ENCODE assay signal across 8 cellular contexts in the genomic region with DNA sequence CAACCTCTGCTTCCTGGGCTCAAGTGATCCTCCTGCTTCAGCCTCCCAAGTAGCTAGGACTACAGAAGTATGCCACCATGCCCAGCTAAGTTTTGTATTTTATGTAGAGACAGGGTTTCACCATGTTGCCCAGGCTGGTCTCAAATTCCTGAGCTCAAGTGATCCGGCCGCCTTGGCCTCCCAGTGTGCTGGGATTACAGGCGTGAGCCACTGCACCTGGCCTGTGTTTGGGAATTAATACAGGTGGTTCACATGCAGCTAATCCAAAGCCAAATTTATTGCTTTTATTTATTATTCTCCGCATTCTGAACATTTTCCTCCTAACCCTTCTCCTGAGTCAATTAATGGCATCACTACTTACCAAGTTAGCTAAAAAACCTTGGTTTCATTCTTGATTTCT. TPM values are rescaled to one million over a fixed set of nuclear protein-coding genes. Genes with fewer than 3 reads are reported as not detected.
DNase-seq lines count a peak whose midpoint lies in the region; ATAC-seq and TF ChIP-seq lines count a peak whose summit lies in the region.
"Not testable (repeated sequence)": the region's sequence is repeated elsewhere in the genome, so short reads cannot be mapped to it uniquely, and the experiment has no call there.

No MANE protein-coding gene starts in this region.

- H3K4me1 ChIP-seq in parathyroid adenoma (peaks cover 40% of the 10 kb centered on the region), subcutaneous abdominal adipose tissue (ENCODE audit: control insufficient read depth in 5 of 5, insufficient read depth in 5 of 5, low read length in 5 of 5) (peaks cover 0 to 15% (median 10%) of the 10 kb centered on the region in 5 donors)

- DNase-seq in NCI-H82 (lab: John Stamatoyannopoulos, UW) (peak; percentile 11), left kidney (ENCODE audit: low read depth, low spot score) (peak; percentile 19)
- DNase-seq in nephron progenitor cell; osteocyte (ENCODE audit: extremely low spot score, unreplicated experiment): not testable (repeated sequence)

- H2AFZ ChIP-seq in parathyroid adenoma: not testable (repeated sequence)

- H3K9me3 Mint-ChIP-seq in brain; nephron progenitor cell; osteocyte (ENCODE audit: unreplicated experiment); stimulated activated memory B cell treated with anti-CD40 and anti-IgM and Interleukin-4, amounts not matched to agents 10 μg/mL and 1 μg/mL and 100 μg/mL, for 72 hours: not testable (repeated sequence)

- H3K4me3 Mint-ChIP-seq in brain; nephron progenitor cell; osteocyte (ENCODE audit: unreplicated experiment); stimulated activated memory B cell treated with anti-CD40 and anti-IgM and Interleukin-4, amounts not matched to agents 10 μg/mL and 1 μg/mL and 100 μg/mL, for 72 hours: not testable (repeated sequence)

- H3K27ac Mint-ChIP-seq in brain: peak overlapping the region in 3 of 5 experiments; percentile 12 to 61 (median 42)
- H3K27ac Mint-ChIP-seq in nephron progenitor cell: peak overlapping the region; percentile 33
- H3K27ac Mint-ChIP-seq in osteocyte (ENCODE audit: unreplicated experiment): peak overlapping the region; percentile 47
- H3K27ac Mint-ChIP-seq in stimulated activated memory B cell treated with anti-CD40 and anti-IgM and Interleukin-4, amounts not matched to agents 10 μg/mL and 1 μg/mL and 100 μg/mL, for 72 hours: peak overlapping the region; percentile 32

- not testable (repeated sequence) for H3K27me3 ChIP-seq in parathyroid adenoma (ENCODE audit: control insufficient read depth, insufficient read depth, low read length); subcutaneous abdominal adipose tissue (ENCODE audit: control insufficient read depth in 5 of 5, insufficient read depth in 4 of 5, low read length in 5 of 5)

- not testable (repeated sequence) for TF ChIP-seq CTCF in brain (conservative IDR thresholded peaks at IDR 0.05); nephron progenitor cell (IDR thresholded peaks at IDR 0.05); osteocyte (IDR thresholded peaks at IDR 0.05); parathyroid adenoma (IDR thresholded peaks at IDR 0.05)

- H3K36me3 ChIP-seq in parathyroid adenoma (ENCODE audit: control insufficient read depth, insufficient read depth, low read length): not testable (repeated sequence)
- peaks cover 30 to 49% (median 36%) of the 10 kb centered on the region in 5 donors for H3K36me3 ChIP-seq in subcutaneous abdominal adipose tissue (ENCODE audit: control insufficient read depth in 5 of 5, insufficient read depth in 5 of 5, low read length in 5 of 5)

- H3K79me2 ChIP-seq in parathyroid adenoma: not testable (repeated sequence)

- not testable (repeated sequence) for H3K4me3 ChIP-seq in parathyroid adenoma (ENCODE audit: low read depth, low read length); subcutaneous abdominal adipose tissue (ENCODE audit: low read depth in 1 of 5, low read length in 5 of 5)

- H3K4me1 Mint-ChIP-seq in brain (peaks cover 25% of the 10 kb centered on the region), nephron progenitor cell (peaks cover 13% of the 10 kb centered on the region), osteocyte (ENCODE audit: unreplicated experiment) (peaks cover 30% of the 10 kb centered on the region)
- peaks cover 29% of the 10 kb centered on the region for H3K4me1 Mint-ChIP-seq in stimulated activated memory B cell treated with anti-CD40 and anti-IgM and Interleukin-4, amounts not matched to agents 10 μg/mL and 1 μg/mL and 100 μg/mL, for 72 hours

- ATAC-seq in stimulated activated memory B cell treated with anti-CD40 and anti-IgM and Interleukin-4, amounts not matched to agents 10 μg/mL and 1 μg/mL and 100 μg/mL, for 72 hours: not testable (repeated sequence)

- not testable (repeated sequence) for H3K27me3 Mint-ChIP-seq in brain; nephron progenitor cell (ENCODE audit: low read depth, poor library complexity); osteocyte (ENCODE audit: unreplicated experiment); stimulated activated memory B cell treated with anti-CD40 and anti-IgM and Interleukin-4, amounts not matched to agents 10 μg/mL and 1 μg/mL and 100 μg/mL, for 72 hours

- not testable (repeated sequence) for H3K9me3 ChIP-seq in parathyroid adenoma (ENCODE audit: control insufficient read depth, low read length); subcutaneous abdominal adipose tissue (ENCODE audit: control insufficient read depth in 5 of 5, low read length in 5 of 5)

- H3K36me3 Mint-ChIP-seq in brain: peaks cover 62% of the 10 kb centered on the region
- peaks cover 46% of the 10 kb centered on the region for H3K36me3 Mint-ChIP-seq in nephron progenitor cell (ENCODE audit: low read depth)
- H3K36me3 Mint-ChIP-seq in osteocyte (ENCODE audit: unreplicated experiment): peaks cover 23% of the 10 kb centered on the region
- H3K36me3 Mint-ChIP-seq in stimulated activated memory B cell treated with anti-CD40 and anti-IgM and Interleukin-4, amounts not matched to agents 10 μg/mL and 1 μg/mL and 100 μg/mL, for 72 hours: peaks cover 62% of the 10 kb centered on the region

- H3K4me2 ChIP-seq in parathyroid adenoma (ENCODE audit: low read length): not testable (repeated sequence)

- H3K27ac ChIP-seq in parathyroid adenoma (peak overlapping the region; percentile 52), subcutaneous abdominal adipose tissue (ENCODE audit: low read depth, low read length) (peak overlapping the region; percentile 30)

- H3K9ac ChIP-seq in parathyroid adenoma; subcutaneous abdominal adipose tissue (ENCODE audit: low read length in 5 of 5): not testable (repeated sequence)

RNA-seq across cellular contexts. Expression of a gene that starts 33.2 kb away (rescaled TPM):
- 16.6 TPM for polyA plus RNA-seq in brain (ENCODE audit: insufficient read depth, low read depth, low replicate concordance)
- total RNA-seq in osteocyte: 25.3 and 25.9 TPM in 2 replicates
